In genomic region chr4:80125252-80126177, GRCh38 we compare ENCODE assay signal across 8 cellular contexts. TPM values are rescaled to one million over a fixed set of nuclear protein-coding genes. Genes with fewer than 3 reads are reported as not detected.
DNase-seq lines count a peak whose midpoint lies in the region; ATAC-seq and TF ChIP-seq lines count a peak whose summit lies in the region.

No MANE protein-coding gene starts in this region.

- peak overlapping the region; percentile 13 for H3K4me3 ChIP-seq in adipocyte (ENCODE audit: low read length)
- H3K4me3 ChIP-seq in coronary artery = no peak overlapping the region

- H3K27me3 ChIP-seq in adipocyte (replicated peaks; ENCODE audit: control insufficient read depth, insufficient read depth, low read length) = no peaks in the 10 kb centered on the region

- peak overlapping the region; percentile 23 for H3K9ac ChIP-seq in adipocyte (ENCODE audit: low read length)

- H3K4me1 ChIP-seq in adipocyte (ENCODE audit: control insufficient read depth, insufficient read depth, low read length) = peaks cover 17% of the 10 kb centered on the region

- H3K27ac ChIP-seq in coronary artery = no peak overlapping the region

- TF ChIP-seq CTCF in coronary artery (IDR thresholded peaks at IDR 0.05) = no peak

- peak in 2 of 3 donors; percentile 5 to 26 for DNase-seq in stimulated activated CD4-positive, alpha-beta T cell treated with anti-CD3 and anti-CD28 coated beads, Interleukin-12 subunit alpha, Interleukin-12 subunit beta, amount 100 ng/mL, for 48 hours (ENCODE audit: low read depth in 2 of 3, low spot score in 1 of 3)
- DNase-seq in stimulated activated CD4-positive, alpha-beta T cell treated with anti-CD3 and anti-CD28 coated beads, Interleukin-2, amount 100 ng/mL, for 48 hours = no peak
- DNase-seq in RPMI7951 (ENCODE audit: low read depth) = peak; percentile 67
- DNase-seq in adipocyte (ENCODE audit: low read depth) = peak; percentile 68
- peak; percentile 51 to 72 for DNase-seq in lung microvascular endothelial cell (ENCODE audit: low read depth in 2 of 2)
- DNase-seq in coronary artery (ENCODE audit: low spot score) = no peak

- no peaks in the 10 kb centered on the region for H3K36me3 ChIP-seq in adipocyte (ENCODE audit: control insufficient read depth, insufficient read depth, low read length, severe bottlenecking)

- H3K9me3 ChIP-seq in adipocyte (ENCODE audit: control insufficient read depth, low read length) = no peaks in the 10 kb centered on the region

- ATAC-seq in HG02763 (IDR thresholded peaks at IDR 0.05; ENCODE audit: unreplicated experiment) (peak; percentile 58), HG03280 (IDR thresholded peaks at IDR 0.05; ENCODE audit: unreplicated experiment) (no peak)

RNA-seq across cellular contexts. Expression of gene ANTXR2, which starts 52.5 kb away (rescaled TPM):
- 32.0 and 36.4 TPM in 2 replicates for total RNA-seq in RPMI7951 (2014; rRNA removed; shearing (Covaris generic))
- 16.6 and 21.0 TPM in 2 replicates for total RNA-seq in lung microvascular endothelial cell

Comparison
In these comparisons a context has a peak if more than half of its experiments do, and no peak if none do; other contexts are left out.
1. DNase-seq: peak in stimulated activated CD4-positive, alpha-beta T cell treated with anti-CD3 and anti-CD28 coated beads, Interleukin-12 subunit alpha, Interleukin-12 subunit beta, amount 100 ng/mL, for 48 hours (2 of 3), RPMI7951 (single experiment), adipocyte (single experiment) and lung microvascular endothelial cell (2 of 2); none in stimulated activated CD4-positive, alpha-beta T cell treated with anti-CD3 and anti-CD28 coated beads, Interleukin-2, amount 100 ng/mL, for 48 hours (0 of 2) and coronary artery (single experiment).